20 cellular contexts compared by ENCODE assay signal in the genomic region with DNA sequence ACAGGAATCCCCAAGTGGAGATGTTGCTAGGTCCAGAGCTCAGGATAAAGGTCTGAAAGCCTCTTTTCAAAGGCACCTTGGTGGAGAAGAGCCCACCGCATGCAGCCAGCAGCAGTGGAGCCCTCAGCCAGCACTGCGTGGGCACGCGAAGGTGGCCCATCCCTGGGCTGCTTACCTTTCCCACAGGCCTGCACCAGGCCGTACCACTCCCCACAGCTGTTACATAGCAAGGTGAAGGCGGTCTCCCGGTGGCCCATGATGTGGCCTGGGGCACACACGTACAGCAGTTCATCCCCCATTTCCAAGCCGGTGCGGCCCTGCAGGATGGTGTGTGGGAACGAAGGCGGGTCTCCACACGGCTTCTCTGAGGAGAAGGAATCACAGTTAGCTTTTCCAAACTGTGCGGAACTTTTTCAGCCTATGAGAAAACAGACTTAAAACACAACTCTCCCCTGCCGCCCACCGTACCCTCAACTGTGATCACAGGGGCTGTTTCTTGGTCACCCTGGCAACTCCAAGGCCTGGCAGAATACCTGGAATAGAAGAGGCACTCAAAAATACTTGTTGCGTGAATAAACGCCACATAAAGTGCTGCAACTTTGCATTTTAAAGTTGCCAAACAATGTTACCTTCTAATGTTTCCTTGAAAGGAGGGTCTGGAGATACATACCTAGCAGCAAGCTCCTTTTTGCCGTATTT. TPM values are rescaled to one million over a fixed set of nuclear protein-coding genes. Genes with fewer than 3 reads are reported as not detected.
"Had no signal": no experiment of that assay in that cellular context is flagged by ENCODE, and none has a peak within 500 bp of the region (broad histone marks: within the 10 kb centered on the region; RNA-seq: fewer than 3 reads in every experiment).

No MANE protein-coding gene starts in this region.

- H3K36me3 ChIP-seq: heart right ventricle, left ventricle myocardium inferior, neural progenitor cell, prostate gland, stomach had no signal

- H3K9me3 ChIP-seq: prostate gland, testis had no signal

- H3K36me3 Mint-ChIP-seq: activated naive CD4-positive, alpha-beta T cell treated with anti-CD3 and anti-CD28 coated beads, Interleukin-2, amount 10 ng/mL, durations not matched to agents 7 days and 5 days; neural progenitor cell had no signal

- H3K27ac Mint-ChIP-seq: activated B cell treated with CpG ODN at 0.5 μM for 24 hours; activated CD4-positive, alpha-beta memory T cell treated with anti-CD3 and anti-CD28 coated beads, Interleukin-2, amount 10 ng/mL, durations not matched to agents 7 days and 5 days; activated naive CD4-positive, alpha-beta T cell treated with anti-CD3 and anti-CD28 coated beads, Interleukin-2, amount 10 ng/mL, durations not matched to agents 7 days and 5 days; activated naive CD8-positive, alpha-beta T cell treated with anti-CD3 and anti-CD28 coated beads, Interleukin-2, amount 50 U/mL, for 24 hours; activated T-cell treated with anti-CD3 and anti-CD28 coated beads, Interleukin-2, amount 50 U/mL, for 24 hours; activated T-helper 2 cell treated with anti-CD3 and anti-CD28 coated beads, Interferon-gamma antibody, Interleukin-2, Interleukin-4, amounts not matched to agents 10 μg/mL and 5 μg/mL and 100 μg/mL, durations not matched to agents 14 hours and 24 hours and 36 hours; naive thymus-derived CD4-positive, alpha-beta T cell; neural progenitor cell; T-cell had no signal

- H3K4me1 ChIP-seq: neural progenitor cell, prostate gland, stomach, testis had no signal

- H3K27me3 Mint-ChIP-seq: activated naive CD4-positive, alpha-beta T cell treated with anti-CD3 and anti-CD28 coated beads, Interleukin-2, amount 10 ng/mL, durations not matched to agents 7 days and 5 days; activated naive CD8-positive, alpha-beta T cell treated with anti-CD3 and anti-CD28 coated beads, Interleukin-2, amount 50 U/mL, for 24 hours; T-cell had no signal

- H3K4me3 ChIP-seq: heart right ventricle, left ventricle myocardium inferior, neural progenitor cell, prostate gland, stomach, testis had no signal

- DNase-seq: activated B cell treated with CpG ODN at 0.5 μM for 24 hours; activated CD4-positive, alpha-beta memory T cell treated with anti-CD3 and anti-CD28 coated beads, Interleukin-2, amount 10 ng/mL, durations not matched to agents 7 days and 5 days; activated CD4-positive, alpha-beta T cell treated with anti-CD3 and anti-CD28 coated beads for 4 hours; activated naive CD4-positive, alpha-beta T cell treated with anti-CD3 and anti-CD28 coated beads, Interleukin-2, amount 10 ng/mL, durations not matched to agents 7 days and 5 days; activated naive CD8-positive, alpha-beta T cell treated with anti-CD3 and anti-CD28 coated beads, Interleukin-2, amount 50 U/mL, for 24 hours; activated T-cell treated with anti-CD3 and anti-CD28 coated beads, Interleukin-2, amount 50 U/mL, for 24 hours; anterior cingulate cortex; effector CD4-positive, alpha-beta T cell; heart right ventricle; left ventricle myocardium inferior; naive thymus-derived CD4-positive, alpha-beta T cell; right cardiac atrium; stimulated activated CD4-positive, alpha-beta T cell treated with anti-CD3 and anti-CD28 coated beads, Interleukin-2, amount 100 ng/mL, for 24 hours; stomach; T-cell; testis had no signal

- ATAC-seq: activated naive CD8-positive, alpha-beta T cell treated with anti-CD3 and anti-CD28 coated beads, Interleukin-2, amount 50 U/mL, for 24 hours; esophagus mucosa; naive thymus-derived CD4-positive, alpha-beta T cell; T-cell had no signal

- H3K4me3 Mint-ChIP-seq: activated B cell treated with CpG ODN at 0.5 μM for 24 hours; activated CD4-positive, alpha-beta memory T cell treated with anti-CD3 and anti-CD28 coated beads, Interleukin-2, amount 10 ng/mL, durations not matched to agents 7 days and 5 days; activated naive CD4-positive, alpha-beta T cell treated with anti-CD3 and anti-CD28 coated beads, Interleukin-2, amount 10 ng/mL, durations not matched to agents 7 days and 5 days; activated naive CD8-positive, alpha-beta T cell treated with anti-CD3 and anti-CD28 coated beads, Interleukin-2, amount 50 U/mL, for 24 hours; activated T-cell treated with anti-CD3 and anti-CD28 coated beads, Interleukin-2, amount 50 U/mL, for 24 hours; naive thymus-derived CD4-positive, alpha-beta T cell; neural progenitor cell; T-cell had no signal

- H3K4me1 Mint-ChIP-seq: activated B cell treated with CpG ODN at 0.5 μM for 24 hours, neural progenitor cell had no signal

- H3K9me3 Mint-ChIP-seq: activated naive CD4-positive, alpha-beta T cell treated with anti-CD3 and anti-CD28 coated beads, Interleukin-2, amount 10 ng/mL, durations not matched to agents 7 days and 5 days; activated naive CD8-positive, alpha-beta T cell treated with anti-CD3 and anti-CD28 coated beads, Interleukin-2, amount 50 U/mL, for 24 hours had no signal

- H3K27me3 ChIP-seq: heart right ventricle, neural progenitor cell, stomach, testis had no signal

- H3K27ac ChIP-seq: neural progenitor cell, prostate gland, stomach, testis had no signal

RNA-seq across cellular contexts. Expression of gene SUSD5, which starts 43.8 kb away (rescaled TPM):
- total RNA-seq: activated CD4-positive, alpha-beta memory T cell treated with anti-CD3 and anti-CD28 coated beads, Interleukin-2, amount 10 ng/mL, durations not matched to agents 7 days and 5 days; activated T-helper 2 cell treated with anti-CD3 and anti-CD28 coated beads, Interferon-gamma antibody, Interleukin-2, Interleukin-4, amounts not matched to agents 10 μg/mL and 5 μg/mL and 100 μg/mL, durations not matched to agents 14 hours and 24 hours and 36 hours; naive thymus-derived CD4-positive, alpha-beta T cell; T-cell had no signal
